Comparison of ENCODE assay signal across 8 cellular contexts in the genomic region with DNA sequence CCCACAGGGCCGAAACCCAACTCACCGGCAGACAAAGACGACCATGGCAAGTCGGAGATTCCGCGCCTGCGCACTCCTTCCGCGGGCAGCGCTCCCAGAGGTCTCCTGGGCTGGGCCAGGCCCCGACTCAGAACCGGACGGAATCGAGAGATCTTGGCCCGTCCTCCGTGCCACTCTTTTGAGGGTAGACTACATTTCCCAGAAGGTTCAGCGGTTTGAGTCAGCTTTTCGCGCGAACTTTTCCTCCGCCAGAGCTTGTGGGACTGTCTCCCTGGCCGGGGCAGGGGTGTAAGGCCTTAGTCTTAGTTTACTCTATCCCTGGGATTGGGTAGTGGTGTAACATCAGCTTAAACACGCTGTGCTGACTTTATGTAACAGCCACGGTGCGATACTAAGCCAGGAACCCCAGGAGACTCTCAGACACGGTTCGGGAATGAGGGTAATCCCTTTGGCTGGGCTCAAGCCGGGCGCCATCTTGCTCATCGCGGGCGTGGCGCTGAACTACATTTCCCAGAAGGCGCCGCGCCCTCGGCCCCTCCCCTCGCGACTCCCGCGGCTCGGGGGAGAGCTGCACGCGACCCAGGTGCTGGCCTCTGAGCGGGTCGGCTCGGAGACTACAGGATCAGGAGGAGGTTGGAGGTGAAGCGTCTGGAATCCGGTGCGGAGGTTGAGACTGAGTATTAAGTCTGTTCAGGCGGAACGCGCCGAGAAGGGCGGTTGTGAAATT. TPM values are rescaled to one million over a fixed set of nuclear protein-coding genes. Genes with fewer than 3 reads are reported as not detected.
DNase-seq lines count a peak whose midpoint lies in the region; ATAC-seq and TF ChIP-seq lines count a peak whose summit lies in the region.

A gene (minus strand): TSS at position 78 of the 727 bp plus-strand sequence. CDS start 13,033 bp downstream, outside the sequence.

- H3K4me3 ChIP-seq in AG04450 (ENCODE audit: low read depth, low read length) = peak within 1 kb of the TSS; percentile 93

- DNase-seq in AG04450 (ENCODE audit: low read depth, low spot score) = peak; percentile 93
- peak; percentile 99 for DNase-seq in NCI-H345 (lab: John Stamatoyannopoulos, UW)
- DNase-seq in activated CD4-positive, CD25-positive, alpha-beta regulatory T cell (lab: John Stamatoyannopoulos, UW) = peak; percentile 74 to 84 (median 76)
- DNase-seq in central memory CD4-positive, alpha-beta T cell = peak; percentile 90
- DNase-seq in inferior parietal cortex (ENCODE audit: extremely low spot score) = peak; percentile 98
- peak; percentile 90 for DNase-seq in smooth muscle cell of the brain vasculature (ENCODE audit: low read depth, low spot score)

- H3K27ac ChIP-seq in AG04450 (ENCODE audit: low read depth, low read length) = peak within 1 kb of the TSS; percentile 87

- CTCF ChIA-PET in AG04450 (lab: Charles Lee) = interaction anchor here (1.5 kb wide), 1 partner anchor 13 kb away, joined by 3 read pairs; no protein-coding TSS in a partner anchor

- POLR2A ChIA-PET in AG04450 (lab: Yijun Ruan, JAX) = interaction anchor here (0.5 to 1.7 kb wide), 8 partner anchors 16 to 138 kb away, joined by 3 to 17 read pairs (median 4); a partner anchor contains a TSS

- ATAC-seq in GM18907 (IDR thresholded peaks at IDR 0.05; ENCODE audit: unreplicated experiment) = peak; percentile 88
- ATAC-seq in HG03159 (IDR thresholded peaks at IDR 0.05; ENCODE audit: unreplicated experiment) = peak; percentile 82

- H3K27me3 ChIP-seq in AG04450 (ENCODE audit: control insufficient read depth, insufficient read depth, low read length) = no peaks in the 10 kb centered on the region

- peaks cover 48% of the 10 kb centered on the region for H3K9me3 ChIP-seq in AG04450 (ENCODE audit: control insufficient read depth, insufficient read depth, low read length)

- no peak for TF ChIP-seq CTCF in AG04450 (IDR thresholded peaks at IDR 0.05; ENCODE audit: low read depth, low read length)

RNA-seq across cellular contexts. Expression of the gene that starts here (rescaled TPM):
- polyA plus RNA-seq in AG04450 (2011; rRNA removed) = 10.5 and 14.7 TPM in 2 replicates
- 21.3 and 28.5 TPM in 2 replicates for polyA minus RNA-seq in AG04450 (2011; rRNA and poly(A)+ RNA removed)

Comparison
In these comparisons a context has a peak if more than half of its experiments do, and no peak if none do; other contexts are left out.
1. Peak in every context shown above with its lines: DNase-seq, ATAC-seq, H3K4me3 ChIP-seq and H3K27ac ChIP-seq.